ENCODE assay signal across 32 cellular contexts in genomic region chrX:10078266-10078665, GRCh38.
"Had no signal": no experiment of that assay in that cellular context is flagged by ENCODE, and none has a peak within 500 bp of the region (broad histone marks: within the 10 kb centered on the region; RNA-seq: fewer than 3 reads in every experiment).

No MANE protein-coding gene starts in this region.

- H3K4me1 ChIP-seq: breast epithelium had no signal

- H3K9me3 ChIP-seq: ascending aorta, breast epithelium, esophagus squamous epithelium, gastroesophageal sphincter, heart right ventricle had no signal

- H3K36me3 ChIP-seq: breast epithelium, cardiac muscle cell, WERI-Rb-1 had no signal

- H3K4me3 ChIP-seq: ascending aorta, breast epithelium, cardiac muscle cell, coronary artery, dorsolateral prefrontal cortex, esophagus squamous epithelium, gastroesophageal sphincter, heart right ventricle had no signal

- H3K36me3 Mint-ChIP-seq: activated naive CD4-positive, alpha-beta T cell treated with anti-CD3 and anti-CD28 coated beads, Interleukin-2, amount 50 U/mL, for 72 hours had no signal

- H3K9me3 Mint-ChIP-seq: activated B cell treated with CpG ODN at 0.5 μM for 24 hours; activated naive CD4-positive, alpha-beta T cell treated with anti-CD3 and anti-CD28 coated beads, Interleukin-2, amount 10 ng/mL, durations not matched to agents 7 days and 5 days; activated naive CD4-positive, alpha-beta T cell treated with anti-CD3 and anti-CD28 coated beads, Interleukin-2, amount 50 U/mL, for 72 hours; activated naive CD8-positive, alpha-beta T cell treated with anti-CD3 and anti-CD28 coated beads, Interleukin-2, amount 10 ng/mL, durations not matched to agents 7 days and 5 days; activated T-cell treated with anti-CD3 and anti-CD28 coated beads, Interleukin-2, amount 50 U/mL, for 24 hours; activated T-cell treated with anti-CD3 and anti-CD28 coated beads, Interleukin-2, amount 50 U/mL, for 72 hours; brain; dendritic cell treated with granulocyte-macrophage colony-stimulating factor and Interleukin-4, amounts not matched to agents 40 ng/mL and 50 ng/mL, for 4 days; T-helper 2 cell treated with Interferon-gamma antibody and Interleukin-4, amounts not matched to agents 5 μg/mL and 100 μg/mL, for 36 hours had no signal

- H3K27me3 ChIP-seq: ascending aorta, cardiac muscle cell, esophagus squamous epithelium, gastroesophageal sphincter had no signal

- H3K27ac Mint-ChIP-seq: activated B cell treated with CpG ODN at 0.5 μM for 24 hours; activated naive CD4-positive, alpha-beta T cell treated with anti-CD3 and anti-CD28 coated beads, Interleukin-2, amount 10 ng/mL, durations not matched to agents 7 days and 5 days; activated naive CD4-positive, alpha-beta T cell treated with anti-CD3 and anti-CD28 coated beads, Interleukin-2, amount 50 U/mL, for 72 hours; activated T-cell treated with anti-CD3 and anti-CD28 coated beads, Interleukin-2, amount 50 U/mL, for 24 hours; activated T-cell treated with anti-CD3 and anti-CD28 coated beads, Interleukin-2, amount 50 U/mL, for 72 hours; dendritic cell treated with granulocyte-macrophage colony-stimulating factor and Interleukin-4, amounts not matched to agents 40 ng/mL and 50 ng/mL, for 4 days; endodermal cell; T-helper 17 cell; T-helper 2 cell treated with Interferon-gamma antibody and Interleukin-4, amounts not matched to agents 5 μg/mL and 100 μg/mL, for 36 hours had no signal

- ATAC-seq: gastroesophageal sphincter, heart right ventricle, T-helper 17 cell had no signal

- DNase-seq: activated B cell treated with CpG ODN at 0.5 μM for 24 hours; activated CD4-positive, alpha-beta T cell treated with anti-CD3 and anti-CD28 coated beads for 48 hours; activated CD4-positive, alpha-beta T cell treated with anti-CD3 and anti-CD28 coated beads, Interleukin-2, amount 50 U/mL, for 1 hour; activated CD4-positive, alpha-beta T cell treated with anti-CD3 and anti-CD28 coated beads, Interleukin-2, amount 50 U/mL, for 48 hours; activated CD8-positive, alpha-beta memory T cell treated with anti-CD3 and anti-CD28 coated beads, Interleukin-2, amount 50 U/mL, for 48 hours; activated gamma-delta T cell; activated naive CD8-positive, alpha-beta T cell treated with anti-CD3 and anti-CD28 coated beads, Interleukin-2, amount 10 ng/mL, durations not matched to agents 7 days and 5 days; activated T-cell treated with anti-CD3 and anti-CD28 coated beads for 4 hours; activated T-cell treated with anti-CD3 and anti-CD28 coated beads, Interleukin-2, amount 50 U/mL, for 24 hours; activated T-cell treated with anti-CD3 and anti-CD28 coated beads, Interleukin-2, amount 50 U/mL, for 72 hours; central memory CD4-positive, alpha-beta T cell; cerebellar nuclear complex; dorsolateral prefrontal cortex; effector memory CD4-positive, alpha-beta T cell; endodermal cell; esophagus squamous epithelium; foreskin melanocyte; heart right ventricle; T-helper 1 cell; T-helper 17 cell; T1000; WERI-Rb-1 had no signal

- H3K27me3 Mint-ChIP-seq: activated B cell treated with CpG ODN at 0.5 μM for 24 hours; activated naive CD4-positive, alpha-beta T cell treated with anti-CD3 and anti-CD28 coated beads, Interleukin-2, amount 10 ng/mL, durations not matched to agents 7 days and 5 days; activated naive CD8-positive, alpha-beta T cell treated with anti-CD3 and anti-CD28 coated beads, Interleukin-2, amount 10 ng/mL, durations not matched to agents 7 days and 5 days; dendritic cell treated with granulocyte-macrophage colony-stimulating factor and Interleukin-4, amounts not matched to agents 40 ng/mL and 50 ng/mL, for 4 days; T-helper 17 cell had no signal

- H3K4me3 Mint-ChIP-seq: activated B cell treated with CpG ODN at 0.5 μM for 24 hours; activated naive CD4-positive, alpha-beta T cell treated with anti-CD3 and anti-CD28 coated beads, Interleukin-2, amount 10 ng/mL, durations not matched to agents 7 days and 5 days; activated naive CD8-positive, alpha-beta T cell treated with anti-CD3 and anti-CD28 coated beads, Interleukin-2, amount 10 ng/mL, durations not matched to agents 7 days and 5 days; activated T-cell treated with anti-CD3 and anti-CD28 coated beads, Interleukin-2, amount 50 U/mL, for 24 hours; activated T-cell treated with anti-CD3 and anti-CD28 coated beads, Interleukin-2, amount 50 U/mL, for 72 hours; brain; dendritic cell treated with granulocyte-macrophage colony-stimulating factor and Interleukin-4, amounts not matched to agents 40 ng/mL and 50 ng/mL, for 4 days; endodermal cell; T-helper 17 cell; T-helper 2 cell treated with Interferon-gamma antibody and Interleukin-4, amounts not matched to agents 5 μg/mL and 100 μg/mL, for 36 hours had no signal

- H3K27ac ChIP-seq: ascending aorta, breast epithelium, cardiac muscle cell, coronary artery, heart right ventricle, WERI-Rb-1 had no signal
